ENCODE assay signal across 11 cellular contexts in the genomic region with DNA sequence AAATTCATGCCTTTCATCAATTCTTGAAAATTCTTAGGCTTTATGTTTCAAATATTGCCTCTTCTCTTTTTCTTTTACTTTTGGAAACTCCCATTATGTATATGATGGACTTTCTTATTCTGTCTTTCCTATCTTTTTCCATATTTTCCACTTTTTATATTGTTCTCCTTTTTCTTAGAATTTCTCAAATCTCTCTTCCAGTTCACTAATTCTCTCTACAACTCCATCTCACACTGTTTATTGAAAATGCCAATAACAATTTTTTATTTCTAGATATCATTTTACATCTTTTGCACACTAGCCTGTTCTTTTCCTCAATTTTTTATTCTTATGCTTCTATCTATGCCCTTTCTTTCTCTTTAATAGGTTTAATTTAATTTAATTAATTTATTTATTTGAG. TPM values are rescaled to one million over a fixed set of nuclear protein-coding genes. Genes with fewer than 3 reads are reported as not detected.
"Had no signal": no experiment of that assay in that cellular context is flagged by ENCODE, and none has a peak within 500 bp of the region (broad histone marks: within the 10 kb centered on the region; RNA-seq: fewer than 3 reads in every experiment).

No MANE protein-coding gene starts in this region.

- H3K27ac Mint-ChIP-seq: GM23338, HFFc6 had no signal

- H3K4me3 Mint-ChIP-seq: GM23338, HFFc6 had no signal

- H3K9ac ChIP-seq: GM23248 had no signal

- H3K4me1 ChIP-seq: HAP-1 had no signal

- H3K36me3 ChIP-seq: HAP-1 had no signal

- DNase-seq: GM23248, GOT3, H7, HCEC 1CT, HFFc6 had no signal

- H2AFZ ChIP-seq: GM23248, GM23338 had no signal

- H3K4me2 ChIP-seq: GM23338 had no signal

- H3K4me1 Mint-ChIP-seq: GM23338 had no signal

- H3K4me3 ChIP-seq: GM23248, GM23338, HAP-1 had no signal

- H3K27ac ChIP-seq: GM23248 had no signal

- FAIRE-seq: H1, H54 had no signal

- H3K9me3 ChIP-seq: HAP-1 had no signal

- ATAC-seq: GM23338, HCT116 had no signal

RNA-seq across cellular contexts. Expression of gene EFCAB3, which starts 43.8 kb away (rescaled TPM):
- total RNA-seq: GM23248, GM23338, H1, H4, H7, HFFc6 had no signal
- polyA plus RNA-seq: GM23248, GM23338, H1 had no signal
